Comparison of ENCODE assay signal across 9 cellular contexts in the genomic region with DNA sequence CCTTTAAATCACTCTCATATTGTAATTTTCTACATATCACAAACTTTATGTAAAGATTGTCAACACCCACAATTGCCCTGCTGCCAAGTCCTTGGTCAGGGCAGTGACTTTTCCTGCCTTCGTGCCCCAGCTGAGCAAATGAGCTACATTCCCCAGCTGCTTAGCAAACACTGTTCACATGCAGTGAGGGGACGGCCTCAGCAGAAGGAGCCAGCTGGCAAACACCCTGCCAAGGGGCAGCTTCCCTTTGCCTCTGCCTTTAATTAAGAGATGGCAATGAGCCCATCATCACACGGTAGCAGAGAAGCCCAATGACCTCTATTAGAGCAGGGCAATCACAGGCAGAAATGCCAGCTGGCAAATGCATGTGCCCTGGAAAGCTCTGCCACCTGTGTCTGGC.
DNase-seq lines count a peak whose midpoint lies in the region; ATAC-seq, FAIRE-seq and TF ChIP-seq lines count a peak whose summit lies in the region.
"Had no signal": no experiment of that assay in that cellular context is flagged by ENCODE, and none has a peak within 500 bp of the region (broad histone marks: within the 10 kb centered on the region; RNA-seq: fewer than 3 reads in every experiment).

No MANE protein-coding gene starts in this region.

- peak overlapping the region in 1 of 4 donors; percentile 40 for H3K27ac ChIP-seq in body of pancreas
- H3K27ac ChIP-seq in left lung = no peak overlapping the region
- H3K27ac ChIP-seq: KMS-11 had no signal

- TF ChIP-seq CTCF in body of pancreas (IDR thresholded peaks at IDR 0.05) (peak in 1 of 7 experiments; percentile 15), left lung (IDR thresholded peaks at IDR 0.05) (no peak), D721Med (IDR thresholded peaks at IDR 0.05; ENCODE audit: insufficient read depth, missing control alignments) (no peak)

- no peak for TF ChIP-seq POLR2A in body of pancreas (IDR thresholded peaks at IDR 0.05)

- no peak overlapping the region for H3K27ac Mint-ChIP-seq in activated T-cell treated with anti-CD3 and anti-CD28 coated beads, Interleukin-2, amount 50 U/mL, for 24 hours

- peaks cover 2% of the 10 kb centered on the region for H3K9me3 Mint-ChIP-seq in activated T-cell treated with anti-CD3 and anti-CD28 coated beads, Interleukin-2, amount 50 U/mL, for 24 hours

- ATAC-seq in body of pancreas = peak; percentile 99
- peak; percentile 37 for ATAC-seq in left lung
- no peak for ATAC-seq in GM21381 (IDR thresholded peaks at IDR 0.05; ENCODE audit: unreplicated experiment)

- intact Hi-C loops in body of pancreas (cut with DNase I) = no loop called here
- intact Hi-C loops in left lung (cut with DNase I) = no loop called here

- DNase-seq in DMS 273 treated with DMSO at 0.1 percent for 48 hours (lab: John Stamatoyannopoulos, UW) (peak; percentile 89), NCI-H1694 (lab: John Stamatoyannopoulos, UW) (peak; percentile 93), body of pancreas (peak; percentile 92 to 98 (median 97)), left lung (no peak), D721Med (ENCODE audit: insufficient read length, low spot score) (no peak)
- DNase-seq in activated T-cell treated with anti-CD3 and anti-CD28 coated beads, Interleukin-2, amount 50 U/mL, for 24 hours = no peak
- DNase-seq in stimulated activated naive CD4-positive, alpha-beta T cell treated with Interleukin-2 at 50 U/mL for 16 hours (lab: John Stamatoyannopoulos, UW) = no peak

- no peak overlapping the region for H3K4me3 ChIP-seq in body of pancreas
- no peak overlapping the region for H3K4me3 ChIP-seq in left lung

- no peaks in the 10 kb centered on the region for H3K9me3 ChIP-seq in body of pancreas
- H3K9me3 ChIP-seq in left lung = no peaks in the 10 kb centered on the region

- 2 to 16% methylated on average over 3 of the region's 3 CpGs for WGBS in body of pancreas, 2 donors

- no peaks in the 10 kb centered on the region for H3K36me3 Mint-ChIP-seq in activated T-cell treated with anti-CD3 and anti-CD28 coated beads, Interleukin-2, amount 50 U/mL, for 24 hours (ENCODE audit: low read depth)

- H3K27me3 ChIP-seq in body of pancreas = no peaks in the 10 kb centered on the region
- H3K27me3 ChIP-seq in left lung = no peaks in the 10 kb centered on the region

- H3K27me3 Mint-ChIP-seq in activated T-cell treated with anti-CD3 and anti-CD28 coated beads, Interleukin-2, amount 50 U/mL, for 24 hours = no peaks in the 10 kb centered on the region

- no peak overlapping the region for H3K4me3 Mint-ChIP-seq in activated T-cell treated with anti-CD3 and anti-CD28 coated beads, Interleukin-2, amount 50 U/mL, for 24 hours

- H3K4me1 ChIP-seq in body of pancreas (peaks cover 5% of the 10 kb centered on the region), left lung (no peaks in the 10 kb centered on the region)

- no peaks in the 10 kb centered on the region for H3K4me1 Mint-ChIP-seq in activated T-cell treated with anti-CD3 and anti-CD28 coated beads, Interleukin-2, amount 50 U/mL, for 24 hours (ENCODE audit: low read depth)

- FAIRE-seq in D721Med (lab: Jason Lieb, UNC) = no peak

- no peaks in the 10 kb centered on the region for H3K36me3 ChIP-seq in body of pancreas (replicated peaks in 1 of 2; ENCODE audit: insufficient read depth in 1 of 2, low read depth in 2 of 2)
- no peaks in the 10 kb centered on the region for H3K36me3 ChIP-seq in left lung

Comparison
In these comparisons a context has a peak if more than half of its experiments do, and no peak if none do; other contexts are left out.
1. DNase-seq: peak in DMS 273 treated with DMSO at 0.1 percent for 48 hours (single experiment), NCI-H1694 (single experiment) and body of pancreas (4 of 4); none in left lung (0 of 2), D721Med (single experiment), activated T-cell treated with anti-CD3 and anti-CD28 coated beads, Interleukin-2, amount 50 U/mL, for 24 hours (single experiment) and stimulated activated naive CD4-positive, alpha-beta T cell treated with Interleukin-2 at 50 U/mL for 16 hours (single experiment).